11 cellular contexts compared by ENCODE assay signal in genomic region chr3:156685752-156686151, GRCh38. TPM values are rescaled to one million over a fixed set of nuclear protein-coding genes. Genes with fewer than 3 reads are reported as not detected.
DNase-seq lines count a peak whose midpoint lies in the region; ATAC-seq and TF ChIP-seq lines count a peak whose summit lies in the region.
"Had no signal": no experiment of that assay in that cellular context is flagged by ENCODE, and none has a peak within 500 bp of the region (broad histone marks: within the 10 kb centered on the region; RNA-seq: fewer than 3 reads in every experiment).

No MANE protein-coding gene starts in this region.

- no peak overlapping the region for H2AFZ ChIP-seq in MM.1S (ENCODE audit: low read length)

- H3K4me1 ChIP-seq in MM.1S (ENCODE audit: low read length) (peaks cover 85% of the 10 kb centered on the region), esophagus (ENCODE audit: control insufficient read depth in 2 of 2, insufficient read depth in 2 of 2, low read length in 1 of 2) (peaks cover 0 to 8% of the 10 kb centered on the region in 2 donors)

- CTCF ChIA-PET in CD4-positive, alpha-beta T cell (lab: Charles Lee): interaction anchor here (1.4 kb wide), 1 partner anchor 445 kb away, joined by 3 read pairs; no protein-coding TSS in a partner anchor

- H3K27ac ChIP-seq in CD4-positive, alpha-beta T cell (ENCODE audit: low read depth, low read length): no peak overlapping the region
- peak overlapping the region; percentile 81 for H3K27ac ChIP-seq in MM.1S (ENCODE audit: low read length)
- peak overlapping the region; percentile 33 to 49 for H3K27ac ChIP-seq in esophagus (ENCODE audit: low read depth in 2 of 2, low read length in 1 of 2)

- TF ChIP-seq CTCF in CD4-positive, alpha-beta T cell (IDR thresholded peaks at IDR 0.05): no peak
- TF ChIP-seq CTCF in MM.1S (IDR thresholded peaks at IDR 0.05; ENCODE audit: low read length) (no peak), GM20000 (IDR thresholded peaks at IDR 0.05; ENCODE audit: extremely low read depth, missing control alignments) (no peak)

- no peak overlapping the region for H3K27ac Mint-ChIP-seq in CD4-positive, alpha-beta T cell

- intact Hi-C loops in CD4-positive, alpha-beta T cell (cut with DNase I, micrococcal nuclease): no loop called here

- POLR2A ChIA-PET in CD4-positive, alpha-beta T cell (lab: Charles Lee): interaction anchor here (3.2 kb wide), 1 partner anchor 11 kb away, joined by 29 read pairs; the partner anchor contains the start of gene TIPARP

- H3K4me3 ChIP-seq in MM.1S (ENCODE audit: low read length): peak overlapping the region; percentile 6
- H3K4me3 ChIP-seq in esophagus (ENCODE audit: low read depth in 1 of 2, low read length in 2 of 2): peak overlapping the region in 1 of 2 donors; percentile 11

- no peak for ATAC-seq in CD4-positive, alpha-beta T cell (ENCODE audit: poor library complexity)
- ATAC-seq in GM21381 (IDR thresholded peaks at IDR 0.05; ENCODE audit: unreplicated experiment): peak; percentile 41
- ATAC-seq: Panc1 had no signal

- H3K27me3 Mint-ChIP-seq in CD4-positive, alpha-beta T cell: no peaks in the 10 kb centered on the region

- H3K36me3 ChIP-seq in MM.1S (replicated peaks; ENCODE audit: insufficient read depth, low read length): peaks cover 8% of the 10 kb centered on the region; the same call in 1 of the 2 replicates
- no peaks in the 10 kb centered on the region for H3K36me3 ChIP-seq in esophagus (ENCODE audit: control insufficient read depth in 2 of 2, insufficient read depth in 2 of 2, low read length in 1 of 2)

- H3K27me3 ChIP-seq in CD4-positive, alpha-beta T cell (ENCODE audit: control insufficient read depth, insufficient read depth, low read length): no peaks in the 10 kb centered on the region
- H3K27me3 ChIP-seq in MM.1S (replicated peaks; ENCODE audit: insufficient read depth, low read length): no peaks in the 10 kb centered on the region
- no peaks in the 10 kb centered on the region for H3K27me3 ChIP-seq in esophagus (ENCODE audit: control insufficient read depth in 1 of 2, insufficient read depth in 2 of 2, low read length in 2 of 2)
- H3K27me3 ChIP-seq: spleen had no signal

- H3K79me2 ChIP-seq in MM.1S (ENCODE audit: low read length): peaks cover 89% of the 10 kb centered on the region

- no peaks in the 10 kb centered on the region for H3K9me2 ChIP-seq in MM.1S (replicated peaks; ENCODE audit: insufficient read depth, low read length)

- peaks cover 42% of the 10 kb centered on the region for H3F3A ChIP-seq in MM.1S (ENCODE audit: insufficient read depth, low read length)

- H3K9ac ChIP-seq in MM.1S (ENCODE audit: low read length): peak overlapping the region; percentile 61

- H3K9me3 Mint-ChIP-seq in CD4-positive, alpha-beta T cell: no peaks in the 10 kb centered on the region

- peaks cover 11% of the 10 kb centered on the region; the same call in 1 of the 2 replicates for H4K20me1 ChIP-seq in MM.1S (ENCODE audit: insufficient read depth, low read length)

- no peaks in the 10 kb centered on the region for H3K9me3 ChIP-seq in CD4-positive, alpha-beta T cell (ENCODE audit: control insufficient read depth, low read length)
- no peaks in the 10 kb centered on the region for H3K9me3 ChIP-seq in MM.1S (replicated peaks; ENCODE audit: insufficient read depth, low read length)
- H3K9me3 ChIP-seq in esophagus (ENCODE audit: control insufficient read depth in 2 of 2, insufficient read depth in 1 of 2, low read depth in 1 of 2, low read length in 1 of 2): no peaks in the 10 kb centered on the region
- H3K9me3 ChIP-seq: spleen had no signal

- H3K4me1 Mint-ChIP-seq in CD4-positive, alpha-beta T cell (ENCODE audit: low read depth): peaks cover 86% of the 10 kb centered on the region

- DNase-seq in CD4-positive, alpha-beta T cell: no peak
- DNase-seq in MM.1S (peak; percentile 90), AML-193 (lab: John Stamatoyannopoulos, UW) (no peak), NCI-H128 (lab: John Stamatoyannopoulos, UW; ENCODE audit: unreplicated experiment) (no peak), GM20000 (ENCODE audit: low spot score) (no peak)
- DNase-seq in activated CD8-positive, alpha-beta memory T cell treated with anti-CD3 and anti-CD28 coated beads for 24 hours: no peak
- DNase-seq: activated gamma-delta T cell treated with Interleukin-2 at 50 U/mL for 16 hours, spleen had no signal

- peak overlapping the region; percentile 73 for H3K4me2 ChIP-seq in MM.1S (ENCODE audit: low read depth, low read length)

- H3K4me3 Mint-ChIP-seq in CD4-positive, alpha-beta T cell: peak overlapping the region; percentile 4

- H3K36me3 Mint-ChIP-seq in CD4-positive, alpha-beta T cell (ENCODE audit: low read depth): peaks cover 33% of the 10 kb centered on the region

RNA-seq across cellular contexts. Expression of gene TIPARP, which starts 11.4 kb away (rescaled TPM):
- 100 to 1,000 TPM; 158 to 166 TPM for total RNA-seq in CD4-positive, alpha-beta T cell
- 10 to 100 TPM; 22.6 to 33.8 TPM for polyA plus RNA-seq in esophagus
